In genomic region chr11:10922944-10923343, GRCh38 we compare ENCODE assay signal across 32 cellular contexts.
"Had no signal": no experiment of that assay in that cellular context is flagged by ENCODE, and none has a peak within 500 bp of the region (broad histone marks: within the 10 kb centered on the region; RNA-seq: fewer than 3 reads in every experiment).

No MANE protein-coding gene starts in this region.

- H3K4me1 ChIP-seq: foreskin keratinocyte had no signal

- DNase-seq: activated B cell treated with CpG ODN at 0.5 μM for 24 hours; activated CD4-positive, alpha-beta T cell treated with anti-CD3 and anti-CD28 coated beads for 48 hours; activated CD4-positive, alpha-beta T cell treated with anti-CD3 and anti-CD28 coated beads, Interleukin-2, amount 50 U/mL, for 1 hour; activated CD4-positive, alpha-beta T cell treated with anti-CD3 and anti-CD28 coated beads, Interleukin-2, amount 50 U/mL, for 48 hours; activated CD8-positive, alpha-beta memory T cell treated with anti-CD3 and anti-CD28 coated beads for 24 hours; activated CD8-positive, alpha-beta T cell treated with anti-CD3 and anti-CD28 coated beads for 36 hours; activated effector memory CD4-positive, alpha-beta T cell treated with anti-CD3 and anti-CD28 coated beads, Interleukin-2, amount 50 U/mL, for 16 hours; activated naive CD4-positive, alpha-beta T cell treated with anti-CD3 and anti-CD28 coated beads, Interleukin-2, amount 10 ng/mL, durations not matched to agents 7 days and 5 days; activated T-cell treated with anti-CD3 and anti-CD28 coated beads, Interleukin-2, amount 50 U/mL, for 4 hours; amniotic stem cell; anterior cingulate cortex; brain microvascular endothelial cell; caudate nucleus; cortex of kidney; dermis blood vessel endothelial cell; effector CD4-positive, alpha-beta T cell; effector memory CD8-positive, alpha-beta T cell; erythroblast; foreskin keratinocyte; gastrocnemius medialis; glutamatergic neuron; SW 1271; T-helper 1 cell; T-helper 17 cell; T1000; WERI-Rb-1 had no signal

- H3K4me3 ChIP-seq: esophagus muscularis mucosa, gastrocnemius medialis had no signal

- ATAC-seq: activated CD4-positive, CD25-positive, alpha-beta regulatory T cell treated with anti-CD3 and anti-CD28 coated beads, Interleukin-2, amount 50 U/mL, for 24 hours; activated CD8-positive, alpha-beta T cell treated with anti-CD3 and anti-CD28 coated beads for 36 hours; activated T-cell treated with anti-CD3 and anti-CD28 coated beads, Interleukin-2, amount 50 U/mL, for 4 hours; effector memory CD8-positive, alpha-beta T cell; foreskin keratinocyte; T-helper 17 cell had no signal

- H3K27me3 ChIP-seq: brain microvascular endothelial cell, esophagus muscularis mucosa, foreskin keratinocyte, gastrocnemius medialis had no signal

- H3K4me1 Mint-ChIP-seq: activated B cell treated with CpG ODN at 0.5 μM for 24 hours; activated naive CD4-positive, alpha-beta T cell treated with anti-CD3 and anti-CD28 coated beads, Interleukin-2, amount 10 ng/mL, durations not matched to agents 7 days and 5 days; T-helper 17 cell had no signal

- H3K27ac Mint-ChIP-seq: activated B cell treated with CpG ODN at 0.5 μM for 24 hours; activated CD8-positive, alpha-beta T cell treated with anti-CD3 and anti-CD28 coated beads for 36 hours; activated naive CD4-positive, alpha-beta T cell treated with anti-CD3 and anti-CD28 coated beads, Interleukin-2, amount 10 ng/mL, durations not matched to agents 7 days and 5 days; activated naive CD8-positive, alpha-beta T cell; activated T-helper 1 cell treated with anti-CD3 and anti-CD28 coated beads, Interleukin-12 subunit alpha, Interleukin-12 subunit beta, Interleukin-2, Interleukin-4 antibody, amounts not matched to agents 30 ng/mL and 10 ng/mL and 1 ng/mL, durations not matched to agents 14 hours and 24 hours and 36 hours; activated T-helper 2 cell treated with anti-CD3 and anti-CD28 coated beads, Interferon-gamma antibody, Interleukin-2, Interleukin-4, amounts not matched to agents 10 μg/mL and 5 μg/mL and 100 μg/mL, durations not matched to agents 14 hours and 24 hours and 36 hours; effector memory CD8-positive, alpha-beta T cell; T-helper 17 cell; T-helper 2 cell treated with Interferon-gamma antibody and Interleukin-4, amounts not matched to agents 5 μg/mL and 100 μg/mL, for 36 hours had no signal

- H3K27me3 Mint-ChIP-seq: activated naive CD8-positive, alpha-beta T cell had no signal

- H3K36me3 ChIP-seq: brain microvascular endothelial cell, esophagus muscularis mucosa, gastrocnemius medialis, WERI-Rb-1 had no signal

- H3K4me3 Mint-ChIP-seq: activated B cell treated with CpG ODN at 0.5 μM for 24 hours; activated CD8-positive, alpha-beta T cell treated with anti-CD3 and anti-CD28 coated beads for 36 hours; activated naive CD4-positive, alpha-beta T cell treated with anti-CD3 and anti-CD28 coated beads, Interleukin-2, amount 10 ng/mL, durations not matched to agents 7 days and 5 days; activated naive CD8-positive, alpha-beta T cell; activated T-cell treated with anti-CD3 and anti-CD28 coated beads, Interleukin-2, amount 50 U/mL, for 4 hours; activated T-helper 1 cell treated with anti-CD3 and anti-CD28 coated beads, Interleukin-12 subunit alpha, Interleukin-12 subunit beta, Interleukin-2, Interleukin-4 antibody, amounts not matched to agents 30 ng/mL and 10 ng/mL and 1 ng/mL, durations not matched to agents 14 hours and 24 hours and 36 hours; effector memory CD8-positive, alpha-beta T cell; T-helper 17 cell; T-helper 2 cell treated with Interferon-gamma antibody and Interleukin-4, amounts not matched to agents 5 μg/mL and 100 μg/mL, for 36 hours had no signal

- H3K9me3 ChIP-seq: esophagus muscularis mucosa, gastrocnemius medialis had no signal

- H3K27ac ChIP-seq: brain microvascular endothelial cell, esophagus muscularis mucosa, foreskin keratinocyte, gastrocnemius medialis, WERI-Rb-1 had no signal

- H3K36me3 Mint-ChIP-seq: activated naive CD4-positive, alpha-beta T cell treated with anti-CD3 and anti-CD28 coated beads, Interleukin-2, amount 10 ng/mL, durations not matched to agents 7 days and 5 days had no signal

- H3K9me3 Mint-ChIP-seq: activated T-cell treated with anti-CD3 and anti-CD28 coated beads, Interleukin-2, amount 50 U/mL, for 4 hours had no signal
